9 cellular contexts compared by ENCODE assay signal in genomic region chr9:121634800-121635261, GRCh38.
DNase-seq lines count a peak whose midpoint lies in the region; ATAC-seq and TF ChIP-seq lines count a peak whose summit lies in the region.
"Had no signal": no experiment of that assay in that cellular context is flagged by ENCODE, and none has a peak within 500 bp of the region (broad histone marks: within the 10 kb centered on the region; RNA-seq: fewer than 3 reads in every experiment).

No MANE protein-coding gene starts in this region.

- H4K20me1 ChIP-seq in BLaER1 treated with 17β-estradiol and CSF1 and Interleukin-3, amounts not matched to agents 10 nM and 100 nM, result peaks cover 0 to 28% (median 0%) of the 10 kb centered on the region in 11 experiments; a peak in 4 of 22 replicates

- no peak overlapping the region for H3K4me3 ChIP-seq in BLaER1 treated with 17β-estradiol and CSF1 and Interleukin-3, amounts not matched to agents 10 nM and 100 nM
- H3K4me3 ChIP-seq in cardiac fibroblast (replicated peaks in 1 of 2; ENCODE audit: low read depth in 2 of 2, low read length in 2 of 2), result no peak overlapping the region
- H3K4me3 ChIP-seq: HAP-1 had no signal

- peaks cover 0 to 9% (median 0%) of the 10 kb centered on the region in 11 experiments; a peak in 6 of 22 replicates for H3K9me3 ChIP-seq in BLaER1 treated with 17β-estradiol and CSF1 and Interleukin-3, amounts not matched to agents 10 nM and 100 nM (replicated peaks in 1 of 11)
- H3K9me3 ChIP-seq: HAP-1 had no signal

- peak; percentile 85 for TF ChIP-seq RAD21 in Ishikawa (IDR thresholded peaks at IDR 0.05; ENCODE audit: low read depth)

- H3K27me3 ChIP-seq in BLaER1 treated with 17β-estradiol and CSF1 and Interleukin-3, amounts not matched to agents 10 nM and 100 nM, result no peaks in the 10 kb centered on the region

- TF ChIP-seq CTCF in cardiac fibroblast (IDR thresholded peaks at IDR 0.05; ENCODE audit: low read depth, low read length), result peak; percentile 61

- peak overlapping the region; percentile 55 to 88 (median 77) for H3K4me2 ChIP-seq in BLaER1 treated with 17β-estradiol and CSF1 and Interleukin-3, amounts not matched to agents 10 nM and 100 nM

- TF ChIP-seq EP300 in Ishikawa (IDR thresholded peaks at IDR 0.05; ENCODE audit: borderline replicate concordance), result no peak

- ATAC-seq in GM18861 (IDR thresholded peaks at IDR 0.05; ENCODE audit: unreplicated experiment), result no peak
- no peak for ATAC-seq in HG02588 (IDR thresholded peaks at IDR 0.05; ENCODE audit: unreplicated experiment)

- peak overlapping the region in 9 of 11 experiments; percentile 6 to 78 (median 41); a peak in 14 of 22 replicates for H3K27ac ChIP-seq in BLaER1 treated with 17β-estradiol and CSF1 and Interleukin-3, amounts not matched to agents 10 nM and 100 nM

- H3K9ac ChIP-seq in BLaER1 treated with 17β-estradiol and CSF1 and Interleukin-3, amounts not matched to agents 10 nM and 100 nM, result peak overlapping the region in 5 of 11 experiments; percentile 8 to 54 (median 52); a peak in 6 of 22 replicates

- no peaks in the 10 kb centered on the region for H3K36me3 ChIP-seq in BLaER1 treated with 17β-estradiol and CSF1 and Interleukin-3, amounts not matched to agents 10 nM and 100 nM
- H3K36me3 ChIP-seq: HAP-1 had no signal

- peak; percentile 13 to 38 for DNase-seq in cardiac fibroblast (ENCODE audit: low read depth in 2 of 2)
- DNase-seq in midbrain (lab: John Stamatoyannopoulos, UW), result peak; percentile 52
- no peak for DNase-seq in activated naive CD4-positive, alpha-beta T cell treated with anti-CD3 and anti-CD28 coated beads, Interleukin-2, amount 50 U/mL, for 16 hours
- DNase-seq in dedifferentiated amniotic fluid mesenchymal stem cell (ENCODE audit: extremely low spot score), result no peak

- peaks cover 43 to 87% (median 80%) of the 10 kb centered on the region in 10 experiments for H3K4me1 ChIP-seq in BLaER1 treated with 17β-estradiol and CSF1 and Interleukin-3, amounts not matched to agents 10 nM and 100 nM

TF ChIP-seq in Ishikawa, 13 proteins besides CTCF, POLR2A, EP300 and RAD21:
- no peak for TF ChIP-seq NFIC (IDR thresholded peaks at IDR 0.05)
- no peak for TF ChIP-seq CEBPB (IDR thresholded peaks at IDR 0.05)
- no peak for TF ChIP-seq REST (IDR thresholded peaks at IDR 0.05; ENCODE audit: low read depth)
- TF ChIP-seq TEAD4 (IDR thresholded peaks at IDR 0.05), result no peak
- no peak for TF ChIP-seq TAF1 (IDR thresholded peaks at IDR 0.05; ENCODE audit: low read depth)
- TF ChIP-seq MAX (IDR thresholded peaks at IDR 0.05), result no peak
- no peak for TF ChIP-seq EGR1 (IDR thresholded peaks at IDR 0.05)
- no peak for TF ChIP-seq FOXM1 (IDR thresholded peaks at IDR 0.05; ENCODE audit: borderline replicate concordance, low read depth)
- TF ChIP-seq TCF12 (IDR thresholded peaks at IDR 0.05; ENCODE audit: low read depth), result no peak
- no peak for TF ChIP-seq YY1 (IDR thresholded peaks at IDR 0.05; ENCODE audit: low read depth)
- TF ChIP-seq ZBTB7A (IDR thresholded peaks at IDR 0.05; ENCODE audit: low read depth), result no peak
- no peak for TF ChIP-seq USF1 (IDR thresholded peaks at IDR 0.05)

Comparison
In these comparisons a context has a peak if more than half of its experiments do, and no peak if none do; other contexts are left out.
1. DNase-seq: peak in cardiac fibroblast (2 of 2) and midbrain (single experiment); none in activated naive CD4-positive, alpha-beta T cell treated with anti-CD3 and anti-CD28 coated beads, Interleukin-2, amount 50 U/mL, for 16 hours (single experiment) and dedifferentiated amniotic fluid mesenchymal stem cell (single experiment).